In genomic region chr7:108093341-108093740, GRCh38 we compare ENCODE assay signal across 26 cellular contexts. TPM values are rescaled to one million over a fixed set of nuclear protein-coding genes. Genes with fewer than 3 reads are reported as not detected.
DNase-seq lines count a peak whose midpoint lies in the region; ATAC-seq and TF ChIP-seq lines count a peak whose summit lies in the region.
"Had no signal": no experiment of that assay in that cellular context is flagged by ENCODE, and none has a peak within 500 bp of the region (broad histone marks: within the 10 kb centered on the region; RNA-seq: fewer than 3 reads in every experiment).

No MANE protein-coding gene starts in this region.

- no peak overlapping the region for H2BK5ac ChIP-seq in trophoblast cell (ENCODE audit: low read depth, low read length, poor library complexity)

- H3K18ac ChIP-seq in trophoblast cell (ENCODE audit: low read length): no peak overlapping the region

- no peak overlapping the region for H3K4me2 ChIP-seq in trophoblast cell (ENCODE audit: low read length)
- H3K4me2 ChIP-seq: BLaER1, GM23338 had no signal

- no peak overlapping the region for H3K23ac ChIP-seq in trophoblast cell (ENCODE audit: low read length)

- H3K27ac ChIP-seq in trophoblast cell (ENCODE audit: low read depth, low read length): no peak overlapping the region
- H3K27ac ChIP-seq: BLaER1, cardiac muscle cell had no signal

- peak; percentile 68 for DNase-seq in AG10803 (ENCODE audit: low read depth)
- peak; percentile 71 for DNase-seq in adipocyte (ENCODE audit: low read depth)
- DNase-seq in fibroblast of the conjunctiva (ENCODE audit: low read depth): peak; percentile 53
- DNase-seq in trophoblast cell: no peak
- DNase-seq in omental fat pad (ENCODE audit: low spot score): no peak
- DNase-seq in glomerular visceral epithelial cell (ENCODE audit: extremely low spot score): no peak
- no peak for DNase-seq in foreskin melanocyte
- DNase-seq: activated CD4-positive, alpha-beta T cell treated with anti-CD3 and anti-CD28 coated beads for 4 hours; activated naive CD4-positive, alpha-beta T cell treated with Interleukin-2 at 50 U/mL for 16 hours; activated T-cell treated with anti-CD3 and anti-CD28 coated beads, Interleukin-2, amount 50 U/mL, for 72 hours; amniotic stem cell; DMS79 treated with DMSO at 0.1 percent for 48 hours; MM.1S; NCI-H1436 treated with DMSO at 0.1 percent for 48 hours; NCI-H2107; NCI-H510A; transverse colon had no signal

- H3K79me1 ChIP-seq in trophoblast cell (ENCODE audit: low read length): peaks cover 14% of the 10 kb centered on the region

- H4K12ac ChIP-seq in trophoblast cell (ENCODE audit: low read depth, low read length): no peak overlapping the region

- H3K4me3 ChIP-seq in AG10803 (ENCODE audit: low read length) (no peak overlapping the region), adipocyte (ENCODE audit: low read length) (peak overlapping the region; percentile 67), trophoblast cell (ENCODE audit: low read depth, low read length) (no peak overlapping the region)
- H3K4me3 ChIP-seq: BLaER1, cardiac muscle cell, GM23338, hepatocyte, K562, sigmoid colon, transverse colon had no signal

- H2AFZ ChIP-seq in trophoblast cell (ENCODE audit: insufficient read depth, low read length, poor library complexity): no peak overlapping the region
- H2AFZ ChIP-seq: hepatocyte had no signal

- no peaks in the 10 kb centered on the region for H3K36me3 ChIP-seq in adipocyte (ENCODE audit: control insufficient read depth, insufficient read depth, low read length, severe bottlenecking)
- no peaks in the 10 kb centered on the region for H3K36me3 ChIP-seq in trophoblast cell (ENCODE audit: control insufficient read depth in 1 of 2, insufficient read depth in 2 of 2, low read length in 2 of 2)
- H3K36me3 ChIP-seq: BLaER1, cardiac muscle cell, sigmoid colon, transverse colon had no signal

- H3K14ac ChIP-seq in trophoblast cell (ENCODE audit: low read length): no peak overlapping the region

- H2BK12ac ChIP-seq in trophoblast cell (ENCODE audit: low read length): peak overlapping the region; percentile 30

- no peak for ATAC-seq in omental fat pad (ENCODE audit: low FRiP score)
- no peak for ATAC-seq in HG03135 (IDR thresholded peaks at IDR 0.05; ENCODE audit: unreplicated experiment)
- ATAC-seq: activated T-cell treated with anti-CD3 and anti-CD28 coated beads, Interleukin-2, amount 50 U/mL, for 72 hours; GM23338; K562; left lobe of liver; Panc1 had no signal

- peaks cover 33% of the 10 kb centered on the region for H3K4me1 ChIP-seq in adipocyte (ENCODE audit: control insufficient read depth, insufficient read depth, low read length)
- peaks cover 11 to 21% of the 10 kb centered on the region in 2 experiments for H3K4me1 ChIP-seq in trophoblast cell (ENCODE audit: control insufficient read depth in 1 of 2, insufficient read depth in 2 of 2, low read length in 2 of 2)

- TF ChIP-seq CTCF in AG10803 (conservative IDR thresholded peaks at IDR 0.05; ENCODE audit: low read length) (no peak), omental fat pad (IDR thresholded peaks at IDR 0.05) (no peak)

- no peak overlapping the region for H4K8ac ChIP-seq in trophoblast cell (ENCODE audit: low read depth, low read length)

- H3K79me2 ChIP-seq in trophoblast cell (ENCODE audit: control insufficient read depth, insufficient read depth, low read length, poor library complexity): no peaks in the 10 kb centered on the region
- H3K79me2 ChIP-seq: hepatocyte had no signal

- H2BK120ac ChIP-seq in trophoblast cell (ENCODE audit: insufficient read depth, low read length, poor library complexity): peak overlapping the region; percentile 46

- H3K27me3 ChIP-seq in adipocyte (replicated peaks; ENCODE audit: control insufficient read depth, insufficient read depth, low read length) (no peaks in the 10 kb centered on the region), trophoblast cell (ENCODE audit: insufficient read depth, low read length) (no peaks in the 10 kb centered on the region)
- H3K27me3 ChIP-seq: BLaER1, cardiac muscle cell, hepatocyte, sigmoid colon, transverse colon had no signal

- H3K4ac ChIP-seq in trophoblast cell (ENCODE audit: low read depth, low read length): no peak overlapping the region

- no CpG with 5 or more reads among the region's 4 CpGs for WGBS in trophoblast cell (ENCODE audit: extremely low coverage, insufficient coverage, insufficient read length)

- H4K91ac ChIP-seq in trophoblast cell (ENCODE audit: low read depth, low read length): peak overlapping the region; percentile 65

- peak overlapping the region; percentile 81 for H3K9ac ChIP-seq in adipocyte (ENCODE audit: low read length)
- H3K9ac ChIP-seq in trophoblast cell (ENCODE audit: low read length): no peak overlapping the region
- H3K9ac ChIP-seq: BLaER1 had no signal

- H3K9me3 ChIP-seq in adipocyte (ENCODE audit: control insufficient read depth, low read length) (no peaks in the 10 kb centered on the region), trophoblast cell (ENCODE audit: insufficient read depth, low read depth, low read length) (peaks cover 2% of the 10 kb centered on the region)
- H3K9me3 ChIP-seq: BLaER1, sigmoid colon, transverse colon had no signal

- no peak overlapping the region for H2AK5ac ChIP-seq in trophoblast cell (ENCODE audit: low read length)

RNA-seq across cellular contexts. Expression of gene LAMB4, which starts 36.8 kb away (rescaled TPM):
- polyA plus RNA-seq in trophoblast cell (2013): 0.56 and 0.85 TPM in 2 replicates
- total RNA-seq in omental fat pad: 1 to 10 TPM in 1 of 4 donors, under 1 TPM in 1, not detected in 2; 0.60 to 3.0 TPM
- total RNA-seq: activated T-cell treated with anti-CD3 and anti-CD28 coated beads, Interleukin-2, amount 50 U/mL, for 72 hours; cardiac muscle cell; GM23338; left lobe of liver; transverse colon had no signal
- polyA plus RNA-seq: cardiac muscle cell, GM23338 had no signal

Comparison
In these comparisons a context has a peak if more than half of its experiments do, and no peak if none do; other contexts are left out.
1. DNase-seq: peak in AG10803 (single experiment), adipocyte (single experiment) and fibroblast of the conjunctiva (single experiment); none in trophoblast cell (0 of 2), omental fat pad (single experiment), glomerular visceral epithelial cell (single experiment) and foreskin melanocyte (single experiment).